In the genomic region with DNA sequence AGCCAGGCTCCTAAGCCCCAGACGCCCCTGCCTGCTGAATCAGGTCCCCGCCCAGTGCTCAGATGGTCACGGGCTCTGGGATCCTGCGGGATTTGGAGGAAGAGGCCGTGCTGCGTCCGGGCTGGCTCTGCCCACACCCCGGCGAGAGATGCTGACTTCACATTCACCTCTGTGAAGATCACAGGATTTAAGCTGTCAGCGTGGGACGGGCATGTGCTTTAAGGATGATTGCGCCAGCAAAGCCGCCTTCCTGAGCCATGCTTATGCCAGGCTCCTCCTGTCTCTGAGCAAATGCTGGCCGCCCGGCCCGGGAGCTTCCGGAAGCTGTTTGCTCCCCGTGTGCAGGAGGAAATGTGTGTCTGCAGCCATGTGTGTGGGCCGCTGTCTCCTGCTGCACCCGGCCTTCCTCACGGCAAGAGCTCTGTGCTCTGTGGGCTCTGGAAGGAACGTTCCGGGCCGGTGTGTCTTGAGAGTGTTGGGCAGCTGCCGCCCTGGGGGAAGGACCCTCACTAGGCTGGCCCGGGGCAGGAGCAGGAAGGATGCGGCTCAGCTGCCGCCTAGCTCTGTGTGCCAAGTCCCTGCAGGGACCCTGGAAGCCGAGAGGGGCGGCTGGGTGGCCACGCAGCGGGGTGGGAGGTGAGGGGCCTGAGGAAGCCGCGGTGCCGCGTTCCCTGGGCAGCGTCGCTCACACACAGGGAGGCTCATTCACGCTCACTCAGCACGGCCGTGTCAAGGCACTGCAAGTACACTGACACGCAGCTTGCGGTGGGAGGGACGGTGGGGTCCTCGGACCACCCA, we compare ENCODE assay signal across 11 cellular contexts. TPM values are rescaled to one million over a fixed set of nuclear protein-coding genes. Genes with fewer than 3 reads are reported as not detected.
A peak's percentile ranks its signal among the peaks of the same experiment; 100 is the strongest.
DNase-seq lines count a peak whose midpoint lies in the region; TF ChIP-seq lines count a peak whose summit lies in the region.
"Had no signal": no experiment of that assay in that cellular context is flagged by ENCODE, and none has a peak within 500 bp of the region (broad histone marks: within the 10 kb centered on the region; RNA-seq: fewer than 3 reads in every experiment).

No MANE protein-coding gene starts in this region.

- intact Hi-C loops in A673 (cut with micrococcal nuclease; ENCODE audit: unreplicated experiment), result no loop called here

- no peak overlapping the region for H3K4me3 ChIP-seq in A673 (ENCODE audit: low read depth, low read length, poor library complexity, severe bottlenecking)
- H3K4me3 ChIP-seq in fibroblast of villous mesenchyme (ENCODE audit: low read depth, low read length), result peak overlapping the region; percentile 32

- no peaks in the 10 kb centered on the region for H3K36me3 ChIP-seq in A673 (ENCODE audit: insufficient read depth, low read length, poor library complexity, severe bottlenecking)

- TF ChIP-seq CTCF in A673 (conservative IDR thresholded peaks at IDR 0.05; ENCODE audit: low read depth, low read length) (no peak), fibroblast of villous mesenchyme (IDR thresholded peaks at IDR 0.05; ENCODE audit: insufficient read depth, low read depth, low read length) (no peak), GM13976 (IDR thresholded peaks at IDR 0.05; ENCODE audit: borderline replicate concordance, control extremely low read depth, extremely low read depth, insufficient read depth, missing control alignments) (no peak)

- no peaks in the 10 kb centered on the region for H3K27me3 ChIP-seq in A673 (replicated peaks; ENCODE audit: insufficient read depth, low read depth, low read length, poor library complexity)

- in situ Hi-C loops in GM13976 (cut with MboI; ENCODE audit: low sequenced_read_pairs, unreplicated experiment), result no loop called here

- CTCF ChIA-PET in A673 (lab: Charles Lee), result interaction anchor here (1.1 kb wide), 1 partner anchor 53 kb away, joined by 10 read pairs; no protein-coding TSS in a partner anchor

- no peak overlapping the region for H3K27ac ChIP-seq in A673 (ENCODE audit: low read depth, low read length, poor library complexity, severe bottlenecking)

- POLR2A ChIA-PET in A673 (lab: Charles Lee; ENCODE audit: low non-redundant PET), result no interaction called here

- DNase-seq in A673 (ENCODE audit: low spot score) (peak; percentile 79), DMS79 (lab: John Stamatoyannopoulos, UW) (peak; percentile 44), SW480 (ENCODE audit: low spot score) (peak; percentile 75), fibroblast of villous mesenchyme (ENCODE audit: low read depth) (peak; percentile 52), mesenteric fat pad (ENCODE audit: low spot score) (no peak), GM13976 (ENCODE audit: low spot score) (no peak), midbrain (lab: John Stamatoyannopoulos, UW) (no peak), kidney glomerular epithelial cell (lab: John Stamatoyannopoulos, UW) (no peak)
- DNase-seq: NCI-H2029 had no signal

- peaks cover 13% of the 10 kb centered on the region for H3K4me1 ChIP-seq in A673 (ENCODE audit: insufficient read depth, low read length, poor library complexity, severe bottlenecking)

- no TSS peak for BruUV-seq in A673 (replicated peaks; lab: Mats Ljungman, UMichigan)

- H3K9me3 ChIP-seq in A673 (ENCODE audit: low read depth, low read length, poor library complexity, severe bottlenecking), result no peaks in the 10 kb centered on the region

RNA-seq across cellular contexts. Expression of gene BHLHE23, which starts 19.0 kb away (rescaled TPM):
- total RNA-seq in A673 (2021) (not detected in 2 replicates), fibroblast of villous mesenchyme (not detected in 2 replicates), mesenteric fat pad (not detected)
- total RNA-seq: osteocyte, subcutaneous adipose tissue had no signal

Comparison
In these comparisons a context has a peak if more than half of its experiments do, and no peak if none do; other contexts are left out.
1. DNase-seq: peak in A673 (single experiment), DMS79 (single experiment), SW480 (single experiment) and fibroblast of villous mesenchyme (single experiment); none in mesenteric fat pad (single experiment), GM13976 (single experiment), midbrain (single experiment) and kidney glomerular epithelial cell (single experiment).